9 cellular contexts compared by ENCODE assay signal in genomic region chr7:151687523-151688235, GRCh38.
DNase-seq lines count a peak whose midpoint lies in the region; ATAC-seq, FAIRE-seq and TF ChIP-seq lines count a peak whose summit lies in the region.
"Had no signal": no experiment of that assay in that cellular context is flagged by ENCODE, and none has a peak within 500 bp of the region (broad histone marks: within the 10 kb centered on the region; RNA-seq: fewer than 3 reads in every experiment).

No MANE protein-coding gene starts in this region.

- peak overlapping the region in 1 of 2 donors; percentile 73 for H3K27ac Mint-ChIP-seq in activated naive CD4-positive, alpha-beta T cell treated with anti-CD3 and anti-CD28 coated beads, Interleukin-2, amount 50 U/mL, for 72 hours

- intact Hi-C loops in kidney (cut with DNase I) = no loop called here

- no peaks in the 10 kb centered on the region for H3K9me3 ChIP-seq in kidney (ENCODE audit: control insufficient read depth in 1 of 2, low read length in 2 of 2)

- H3K4me1 ChIP-seq in kidney (ENCODE audit: control insufficient read depth in 1 of 2, insufficient read depth in 1 of 2, low read depth in 1 of 2, low read length in 2 of 2) = peaks cover 9 to 24% of the 10 kb centered on the region in 2 donors

- no peak overlapping the region for H3K4me3 ChIP-seq in kidney (ENCODE audit: low read length in 2 of 2)

- no peaks in the 10 kb centered on the region for H3K36me3 Mint-ChIP-seq in activated naive CD4-positive, alpha-beta T cell treated with anti-CD3 and anti-CD28 coated beads, Interleukin-2, amount 50 U/mL, for 72 hours

- H3K27ac ChIP-seq in kidney (ENCODE audit: low read depth in 2 of 2, low read length in 2 of 2) (peak overlapping the region; percentile 63 to 84), temporal lobe (ENCODE audit: low read depth, low read length) (peak overlapping the region; percentile 24)

- in situ Hi-C loops in T47D (cut with HindIII; ENCODE audit: low pct_unique_long_range_greater_than_20kb, low sequenced_read_pairs) = no loop called here

- no peak for TF ChIP-seq CTCF in kidney (IDR thresholded peaks at IDR 0.05; ENCODE audit: borderline replicate concordance, extremely low read depth, insufficient read depth)

- peak; percentile 94 for DNase-seq in HS-5 (ENCODE audit: low read depth)
- DNase-seq in T47D (ENCODE audit: low read depth in 1 of 2, low spot score in 1 of 2) = peak; percentile 42 to 84
- DNase-seq in kidney = peak; percentile 92
- no peak for DNase-seq in COR-L47 (lab: John Stamatoyannopoulos, UW)
- DNase-seq in NCI-H748 treated with DMSO at 0.1 percent for 48 hours (lab: John Stamatoyannopoulos, UW) = no peak
- DNase-seq in activated naive CD4-positive, alpha-beta T cell treated with anti-CD3 and anti-CD28 coated beads, Interleukin-2, amount 50 U/mL, for 72 hours (ENCODE audit: low spot score in 2 of 2) = no peak

- no peak for FAIRE-seq in kidney (lab: Jason Lieb, UNC)

- H3K9ac ChIP-seq in kidney (ENCODE audit: low read length in 2 of 2) = peak overlapping the region in 1 of 2 donors; percentile 1

- no peaks in the 10 kb centered on the region for H3K9me3 Mint-ChIP-seq in activated naive CD4-positive, alpha-beta T cell treated with anti-CD3 and anti-CD28 coated beads, Interleukin-2, amount 50 U/mL, for 72 hours
- H3K9me3 Mint-ChIP-seq: neural crest cell had no signal

- no peaks in the 10 kb centered on the region for H3K36me3 ChIP-seq in kidney (ENCODE audit: control insufficient read depth in 1 of 2, insufficient read depth in 2 of 2, low read length in 2 of 2)

- ATAC-seq in HG02852 (IDR thresholded peaks at IDR 0.05; ENCODE audit: unreplicated experiment) = no peak
- ATAC-seq in activated naive CD4-positive, alpha-beta T cell treated with anti-CD3 and anti-CD28 coated beads, Interleukin-2, amount 50 U/mL, for 72 hours = no peak

Comparison
In these comparisons a context has a peak if more than half of its experiments do, and no peak if none do; other contexts are left out.
1. DNase-seq: peak in HS-5 (single experiment), T47D (2 of 2) and kidney (single experiment); none in COR-L47 (single experiment), NCI-H748 treated with DMSO at 0.1 percent for 48 hours (single experiment) and activated naive CD4-positive, alpha-beta T cell treated with anti-CD3 and anti-CD28 coated beads, Interleukin-2, amount 50 U/mL, for 72 hours (0 of 2).